Comparison of ENCODE assay signal across 8 cellular contexts in the genomic region with DNA sequence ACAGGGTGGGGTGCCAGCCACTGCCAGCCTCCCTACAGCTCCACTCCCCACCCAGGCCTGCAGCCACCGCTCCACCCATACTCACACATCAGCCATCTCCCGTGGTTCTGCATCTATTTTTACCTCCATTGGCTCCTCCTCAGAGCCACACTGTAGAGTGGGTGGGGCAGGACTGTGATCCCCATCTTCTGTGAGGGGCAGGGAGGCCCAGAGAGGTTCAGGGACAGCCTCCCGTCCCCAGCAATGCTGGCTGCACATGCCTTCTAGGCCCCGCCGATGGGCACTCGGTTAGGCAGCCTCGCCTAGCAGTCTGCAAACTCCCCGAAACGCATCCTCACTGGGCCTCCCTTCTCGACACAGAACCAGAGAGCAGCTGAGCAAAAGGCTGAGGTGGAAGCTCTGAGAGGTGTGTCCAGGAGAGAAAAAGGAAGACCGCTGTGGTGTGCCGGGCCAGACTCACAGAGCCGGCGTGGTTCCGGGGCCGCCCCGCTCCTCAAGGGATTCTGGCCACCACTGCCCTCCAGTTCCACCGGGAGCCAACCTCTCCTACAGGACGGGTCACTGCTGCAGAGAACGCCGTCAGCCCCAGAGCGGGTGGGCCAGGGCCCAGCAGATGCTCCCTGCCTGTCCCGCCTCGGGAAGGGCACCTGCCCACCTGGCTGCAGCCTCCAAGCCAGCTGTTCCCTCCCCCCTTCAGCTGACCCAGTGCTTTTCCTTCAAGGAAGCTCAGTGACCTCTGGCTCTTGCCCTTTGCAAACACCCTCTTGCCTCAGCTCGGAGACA.
A peak's percentile ranks its signal among the peaks of the same experiment; 100 is the strongest.
DNase-seq lines count a peak whose midpoint lies in the region; ATAC-seq and TF ChIP-seq lines count a peak whose summit lies in the region.

No MANE protein-coding gene starts in this region.

- H3K27ac Mint-ChIP-seq in activated CD4-positive, alpha-beta memory T cell treated with anti-CD3 and anti-CD28 coated beads, Interleukin-2, amount 10 ng/mL, durations not matched to agents 7 days and 5 days, result peak overlapping the region; percentile 81

- POLR2A ChIA-PET in HEK293 (lab: Yijun Ruan, JAX), result interaction anchor here (1.0 to 1.3 kb wide), 2 partner anchors 11 to 106 kb away, joined by 3 to 4 read pairs; no protein-coding TSS in a partner anchor
- POLR2A ChIA-PET in activated CD4-positive, alpha-beta memory T cell treated with anti-CD3 and anti-CD28 coated beads, Interleukin-2, amount 10 ng/mL, durations not matched to agents 7 days and 5 days (lab: Charles Lee), result interaction anchor here (0.9 to 2.6 kb wide), 6 partner anchors 9 to 326 kb away, joined by 3 to 28 read pairs (median 3); a partner anchor contains a TSS

- H3K9me3 ChIP-seq in HEK293 (ENCODE audit: control insufficient read depth, insufficient read depth, low read depth, low read length), result no peaks in the 10 kb centered on the region

- DNase-seq in activated CD4-positive, alpha-beta memory T cell treated with anti-CD3 and anti-CD28 coated beads, Interleukin-2, amount 10 ng/mL, durations not matched to agents 7 days and 5 days, result peak; percentile 41
- DNase-seq in cardiac septum (ENCODE audit: low spot score), result peak; percentile 82
- DNase-seq in COR-L47 (lab: John Stamatoyannopoulos, UW), result no peak
- no peak for DNase-seq in NCI-H2196 (lab: John Stamatoyannopoulos, UW; ENCODE audit: unreplicated experiment)
- no peak for DNase-seq in NCI-H774 (lab: John Stamatoyannopoulos, UW)

- CTCF ChIA-PET in HEK293 (lab: Yijun Ruan, JAX), result interaction anchor here (0.7 to 1.3 kb wide), 6 partner anchors 12 to 51 kb away, joined by 3 to 7 read pairs (median 4); no protein-coding TSS in a partner anchor
- CTCF ChIA-PET in activated CD4-positive, alpha-beta memory T cell treated with anti-CD3 and anti-CD28 coated beads, Interleukin-2, amount 10 ng/mL, durations not matched to agents 7 days and 5 days (lab: Charles Lee), result interaction anchor here (1.3 to 2.0 kb wide), 4 partner anchors 11 to 79 kb away, joined by 4 to 10 read pairs (median 5); no protein-coding TSS in a partner anchor

- H3K36me3 ChIP-seq in HEK293 (ENCODE audit: control insufficient read depth in 2 of 2, insufficient read depth in 1 of 2, low read length in 2 of 2) (peaks cover 0 to 13% of the 10 kb centered on the region in 2 experiments; a peak in 1 of 3 replicates), rectal smooth muscle tissue (ENCODE audit: control insufficient read depth, insufficient read depth, low read length) (peaks cover 3% of the 10 kb centered on the region)

- H3K27me3 Mint-ChIP-seq in activated CD4-positive, alpha-beta memory T cell treated with anti-CD3 and anti-CD28 coated beads, Interleukin-2, amount 10 ng/mL, durations not matched to agents 7 days and 5 days, result no peaks in the 10 kb centered on the region

- no peaks in the 10 kb centered on the region for H3K27me3 ChIP-seq in rectal smooth muscle tissue (ENCODE audit: control insufficient read depth, insufficient read depth, low read length)

- H3K4me1 ChIP-seq in HEK293 (ENCODE audit: control insufficient read depth, insufficient read depth, low read length) (peaks cover 34% of the 10 kb centered on the region), rectal smooth muscle tissue (ENCODE audit: control insufficient read depth, insufficient read depth, low read length) (peaks cover 13% of the 10 kb centered on the region)

- H3K9me3 Mint-ChIP-seq in activated CD4-positive, alpha-beta memory T cell treated with anti-CD3 and anti-CD28 coated beads, Interleukin-2, amount 10 ng/mL, durations not matched to agents 7 days and 5 days, result no peaks in the 10 kb centered on the region

- H3K4me1 Mint-ChIP-seq in activated CD4-positive, alpha-beta memory T cell treated with anti-CD3 and anti-CD28 coated beads, Interleukin-2, amount 10 ng/mL, durations not matched to agents 7 days and 5 days, result peaks cover 59% of the 10 kb centered on the region

- no peak for TF ChIP-seq CTCF in HEK293 (tag by site-specific recombination; IDR thresholded peaks at IDR 0.05)

- H3K9ac ChIP-seq in rectal smooth muscle tissue (ENCODE audit: low read length), result peak overlapping the region; percentile 66

- peak overlapping the region; percentile 84 for H3K4me3 Mint-ChIP-seq in activated CD4-positive, alpha-beta memory T cell treated with anti-CD3 and anti-CD28 coated beads, Interleukin-2, amount 10 ng/mL, durations not matched to agents 7 days and 5 days

- peak overlapping the region; percentile 94 for H3K27ac ChIP-seq in HEK293 (ENCODE audit: extremely low read depth, low read depth, low read length)
- peak overlapping the region; percentile 82 for H3K27ac ChIP-seq in rectal smooth muscle tissue (ENCODE audit: low read depth, low read length)

- H3K4me3 ChIP-seq in HEK293 (ENCODE audit: low read depth, low read length) (peak overlapping the region; percentile 70), rectal smooth muscle tissue (ENCODE audit: low read length) (peak overlapping the region; percentile 80)

- peaks cover 19% of the 10 kb centered on the region for H3K36me3 Mint-ChIP-seq in activated CD4-positive, alpha-beta memory T cell treated with anti-CD3 and anti-CD28 coated beads, Interleukin-2, amount 10 ng/mL, durations not matched to agents 7 days and 5 days (ENCODE audit: low read depth)

- no peak for ATAC-seq in HG03520 (IDR thresholded peaks at IDR 0.05; ENCODE audit: unreplicated experiment)

- intact Hi-C loops in cardiac septum (cut with DNase I), result no loop called here

TF ChIP-seq in HEK293, 187 proteins besides CTCF, POLR2A, EP300 and RAD21:
- TF ChIP-seq KLF1 (tag by site-specific recombination; IDR thresholded peaks at IDR 0.05) (peak; percentile 79), ZEB2 (tag by site-specific recombination; IDR thresholded peaks at IDR 0.05) (0 out of 2 replicates have a peak, but pooled peaks have one; percentile 9), ZFHX2 (tag by site-specific recombination; conservative IDR thresholded peaks at IDR 0.05) (0 out of 2 replicates have a peak, but pooled peaks have one; percentile 0), ZBTB17 (tag by site-specific recombination; IDR thresholded peaks at IDR 0.05) (peak; percentile 24; the same call in 1 of the 2 replicates), ZNF354C (tag by site-specific recombination; IDR thresholded peaks at IDR 0.05; ENCODE audit: borderline replicate concordance, low read depth) (no peak), SP2 (tag by site-specific recombination; IDR thresholded peaks at IDR 0.05) (peak; percentile 2; the same call in 1 of the 2 replicates), ZNF600 (tag by site-specific recombination; IDR thresholded peaks at IDR 0.05) (0 out of 2 replicates have a peak, but pooled peaks have one; percentile 24), ZIC2 (tag by site-specific recombination; IDR thresholded peaks at IDR 0.05) (0 out of 2 replicates have a peak, but pooled peaks have one; percentile 16)
- TF ChIP-seq, protein P1, sequence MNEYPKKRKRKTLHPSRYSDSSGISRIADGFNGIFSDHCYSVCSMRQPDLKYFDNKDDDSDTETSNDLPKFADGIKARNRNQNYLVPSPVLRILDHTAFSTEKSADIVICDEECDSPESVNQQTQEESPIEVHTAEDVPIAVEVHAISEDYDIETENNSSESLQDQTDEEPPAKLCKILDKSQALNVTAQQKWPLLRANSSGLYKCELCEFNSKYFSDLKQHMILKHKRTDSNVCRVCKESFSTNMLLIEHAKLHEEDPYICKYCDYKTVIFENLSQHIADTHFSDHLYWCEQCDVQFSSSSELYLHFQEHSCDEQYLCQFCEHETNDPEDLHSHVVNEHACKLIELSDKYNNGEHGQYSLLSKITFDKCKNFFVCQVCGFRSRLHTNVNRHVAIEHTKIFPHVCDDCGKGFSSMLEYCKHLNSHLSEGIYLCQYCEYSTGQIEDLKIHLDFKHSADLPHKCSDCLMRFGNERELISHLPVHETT (tag by site-specific recombination; IDR thresholded peaks at IDR 0.05), result no peak
- TF ChIP-seq, protein P2, sequence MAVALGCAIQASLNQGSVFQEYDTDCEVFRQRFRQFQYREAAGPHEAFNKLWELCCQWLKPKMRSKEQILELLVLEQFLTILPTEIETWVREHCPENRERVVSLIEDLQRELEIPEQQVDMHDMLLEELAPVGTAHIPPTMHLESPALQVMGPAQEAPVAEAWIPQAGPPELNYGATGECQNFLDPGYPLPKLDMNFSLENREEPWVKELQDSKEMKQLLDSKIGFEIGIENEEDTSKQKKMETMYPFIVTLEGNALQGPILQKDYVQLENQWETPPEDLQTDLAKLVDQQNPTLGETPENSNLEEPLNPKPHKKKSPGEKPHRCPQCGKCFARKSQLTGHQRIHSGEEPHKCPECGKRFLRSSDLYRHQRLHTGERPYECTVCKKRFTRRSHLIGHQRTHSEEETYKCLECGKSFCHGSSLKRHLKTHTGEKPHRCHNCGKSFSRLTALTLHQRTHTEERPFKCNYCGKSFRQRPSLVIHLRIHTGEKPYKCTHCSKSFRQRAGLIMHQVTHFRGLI (tag by site-specific recombination; IDR thresholded peaks at IDR 0.05), result no peak
TF ChIP-seq in HEK293: peak in this region for 7.

Comparison
In these comparisons a context has a peak if more than half of its experiments do, and no peak if none do; other contexts are left out.
1. DNase-seq: peak in activated CD4-positive, alpha-beta memory T cell treated with anti-CD3 and anti-CD28 coated beads, Interleukin-2, amount 10 ng/mL, durations not matched to agents 7 days and 5 days (single experiment) and cardiac septum (single experiment); none in COR-L47 (single experiment), NCI-H2196 (single experiment) and NCI-H774 (single experiment).